ENCODE assay signal across 33 cellular contexts in the genomic region with DNA sequence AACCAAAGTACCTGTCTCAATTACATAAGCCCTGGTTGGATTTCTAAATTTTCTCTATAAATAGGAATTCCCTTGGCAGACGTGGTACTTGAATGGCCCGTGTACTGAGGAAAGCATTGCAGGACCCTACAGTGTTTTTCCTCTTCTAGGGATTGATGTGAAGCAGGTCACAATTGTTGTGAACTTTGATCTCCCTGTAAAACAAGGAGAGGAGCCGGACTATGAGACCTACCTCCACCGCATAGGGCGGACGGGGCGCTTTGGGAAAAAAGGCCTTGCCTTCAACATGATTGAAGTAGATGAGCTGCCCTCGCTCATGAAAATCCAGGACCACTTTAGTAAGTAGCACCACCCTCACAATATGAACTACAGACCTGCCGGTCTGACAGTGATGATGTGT. TPM values are rescaled to one million over a fixed set of nuclear protein-coding genes. Genes with fewer than 3 reads are reported as not detected.
"Had no signal": no experiment of that assay in that cellular context is flagged by ENCODE, and none has a peak within 500 bp of the region (broad histone marks: within the 10 kb centered on the region; RNA-seq: fewer than 3 reads in every experiment).

No MANE protein-coding gene starts in this region.

- H3K27ac ChIP-seq: heart left ventricle, left ventricle myocardium inferior, pancreas, prostate gland, sigmoid colon, stomach, testis, thyroid gland, uterus had no signal

- H3K27me3 ChIP-seq: pancreas, sigmoid colon, testis, thyroid gland, uterus had no signal

- FAIRE-seq: islet of Langerhans, kidney, pancreas had no signal

- H3K4me2 ChIP-seq: smooth muscle cell had no signal

- H3K9me3 Mint-ChIP-seq: immature natural killer cell; mesothelial cell of epicardium; naive thymus-derived CD4-positive, alpha-beta T cell; natural killer cell treated with Interleukin-12 subunit alpha and Interleukin-12 subunit beta and Interleukin-15 and Interleukin-18, amount 100 ng/mL, for 72 hours; stimulated activated naive B cell treated with anti-CD40 and anti-IgM and Interleukin-4, amounts not matched to agents 10 μg/mL and 1 μg/mL and 100 μg/mL, for 72 hours had no signal

- H3K36me3 ChIP-seq: heart left ventricle, left ventricle myocardium inferior, pancreas, prostate gland, sigmoid colon, stomach, thyroid gland, uterus had no signal

- H3K36me3 Mint-ChIP-seq: immature natural killer cell; mesothelial cell of epicardium; naive thymus-derived CD4-positive, alpha-beta T cell; natural killer cell treated with Interleukin-12 subunit alpha and Interleukin-12 subunit beta and Interleukin-15 and Interleukin-18, amount 100 ng/mL, for 72 hours; stimulated activated naive B cell treated with anti-CD40 and anti-IgM and Interleukin-4, amounts not matched to agents 10 μg/mL and 1 μg/mL and 100 μg/mL, for 72 hours had no signal

- H3K4me3 Mint-ChIP-seq: immature natural killer cell; mesothelial cell of epicardium; naive thymus-derived CD4-positive, alpha-beta T cell; natural killer cell treated with Interleukin-12 subunit alpha and Interleukin-12 subunit beta and Interleukin-15 and Interleukin-18, amount 100 ng/mL, for 72 hours; stimulated activated naive B cell treated with anti-CD40 and anti-IgM and Interleukin-4, amounts not matched to agents 10 μg/mL and 1 μg/mL and 100 μg/mL, for 72 hours had no signal

- H3K9me3 ChIP-seq: heart left ventricle, left ventricle myocardium inferior, pancreas, prostate gland, sigmoid colon, stomach, testis, thyroid gland, uterus had no signal

- H3K4me3 ChIP-seq: heart left ventricle, left ventricle myocardium inferior, lung, pancreas, prostate gland, sigmoid colon, smooth muscle cell, stomach, testis, thyroid gland, uterus had no signal

- ATAC-seq: heart left ventricle; naive thymus-derived CD4-positive, alpha-beta T cell; pancreas; right cardiac atrium; stimulated activated naive B cell treated with anti-CD40 and anti-IgM and Interleukin-4, amounts not matched to agents 10 μg/mL and 1 μg/mL and 100 μg/mL, for 72 hours; stimulated activated naive CD8-positive, alpha-beta T cell treated with anti-CD3 and anti-CD28 coated beads, Interleukin-15, Interleukin-2, amounts not matched to agents 100 U/mL and 50 U/mL, for 24 hours had no signal

- H3K4me1 ChIP-seq: heart left ventricle, left ventricle myocardium inferior, prostate gland, testis, thyroid gland, uterus had no signal

- H3K4me1 Mint-ChIP-seq: immature natural killer cell had no signal

- DNase-seq: heart left ventricle; hypothalamus; immature natural killer cell; kidney; left ventricle myocardium inferior; mesendoderm; naive thymus-derived CD4-positive, alpha-beta T cell; nucleus accumbens; pancreas; posterior cingulate gyrus; retina; right cardiac atrium; sigmoid colon; stimulated activated CD4-positive, alpha-beta T cell treated with anti-CD3 and anti-CD28 coated beads, Interleukin-1b, Interleukin-23, amount 100 ng/mL, for 48 hours; stimulated activated CD4-positive, alpha-beta T cell treated with anti-CD3 and anti-CD28 coated beads, Interleukin-2, amount 100 ng/mL, for 48 hours; stimulated activated naive B cell treated with anti-CD40 and anti-IgM and Interleukin-4, amounts not matched to agents 10 μg/mL and 1 μg/mL and 100 μg/mL, for 72 hours; stimulated activated naive CD8-positive, alpha-beta T cell treated with anti-CD3 and anti-CD28 coated beads, Interleukin-15, Interleukin-2, amounts not matched to agents 100 U/mL and 50 U/mL, for 24 hours; stomach; testis; thyroid gland; trophoblast cell; uterus had no signal

RNA-seq across cellular contexts. Expression of a gene that starts 16.7 kb away (rescaled TPM):
- total RNA-seq: heart left ventricle; myocyte; natural killer cell treated with Interleukin-12 subunit alpha and Interleukin-12 subunit beta and Interleukin-15 and Interleukin-18, amount 100 ng/mL, for 72 hours; osteoblast; right cardiac atrium; ureter had no signal
- polyA plus RNA-seq: heart left ventricle, immature natural killer cell, smooth muscle cell had no signal

RNA-seq across cellular contexts. Expression of a gene that starts 24.8 kb away (rescaled TPM):
- total RNA-seq: kidney; mesothelial cell of epicardium; mononuclear cell; myocyte; naive thymus-derived CD4-positive, alpha-beta T cell; natural killer cell treated with Interleukin-12 subunit alpha and Interleukin-12 subunit beta and Interleukin-15 and Interleukin-18, amount 100 ng/mL, for 72 hours; osteoblast; smooth muscle cell; stomach; testis; thyroid gland had no signal
- polyA plus RNA-seq: immature natural killer cell; naive thymus-derived CD4-positive, alpha-beta T cell; neural cell; sigmoid colon; smooth muscle cell had no signal
